ENCODE assay signal across 11 cellular contexts in the genomic region with DNA sequence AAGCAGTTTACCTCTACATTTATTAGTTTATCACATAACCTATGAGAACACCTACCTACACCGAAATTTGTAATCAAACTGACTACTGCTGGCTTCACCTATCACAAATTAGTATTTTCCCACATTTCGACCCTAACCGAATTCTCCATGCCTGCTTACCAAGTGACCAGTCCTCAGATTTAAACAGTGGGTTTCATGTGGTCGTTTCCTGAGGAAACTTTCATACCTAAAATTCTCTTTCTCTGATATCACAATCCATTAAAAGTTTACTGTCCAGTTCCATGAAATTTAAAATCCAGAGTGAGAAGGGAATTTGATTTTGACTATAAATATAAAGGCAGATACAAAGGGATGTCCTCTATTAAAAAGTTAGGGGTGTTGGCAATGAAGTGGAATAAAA. TPM values are rescaled to one million over a fixed set of nuclear protein-coding genes. Genes with fewer than 3 reads are reported as not detected.
DNase-seq lines count a peak whose midpoint lies in the region; TF ChIP-seq lines count a peak whose summit lies in the region.
"Had no signal": no experiment of that assay in that cellular context is flagged by ENCODE, and none has a peak within 500 bp of the region (broad histone marks: within the 10 kb centered on the region; RNA-seq: fewer than 3 reads in every experiment).

No MANE protein-coding gene starts in this region.

- H3K4me1 ChIP-seq in SJSA1 (replicated peaks) (peaks cover 57% of the 10 kb centered on the region), parathyroid adenoma (peaks cover 18% of the 10 kb centered on the region), Karpas-422 (ENCODE audit: low read length) (no peaks in the 10 kb centered on the region)
- H3K4me1 ChIP-seq: BLaER1 had no signal

- H3K9ac ChIP-seq in parathyroid adenoma (peak overlapping the region; percentile 0), Karpas-422 (ENCODE audit: low read length) (no peak overlapping the region)
- H3K9ac ChIP-seq: BLaER1 had no signal

- POLR2A ChIA-PET in activated CD4-positive, alpha-beta memory T cell treated with anti-CD3 and anti-CD28 coated beads, Interleukin-2, amount 10 ng/mL, durations not matched to agents 7 days and 5 days (lab: Charles Lee), result no interaction called here

- H3K36me3 ChIP-seq in SJSA1 (peaks cover 8% of the 10 kb centered on the region), parathyroid adenoma (ENCODE audit: control insufficient read depth, insufficient read depth, low read length) (no peaks in the 10 kb centered on the region), Karpas-422 (ENCODE audit: insufficient read depth, low read length) (no peaks in the 10 kb centered on the region)
- H3K36me3 ChIP-seq: BLaER1 had no signal

- no peaks in the 10 kb centered on the region for H3K36me3 Mint-ChIP-seq in activated CD4-positive, alpha-beta memory T cell treated with anti-CD3 and anti-CD28 coated beads, Interleukin-2, amount 10 ng/mL, durations not matched to agents 7 days and 5 days (ENCODE audit: low read depth)
- peaks cover 0 to 4% (median 4%) of the 10 kb centered on the region in 3 donors for H3K36me3 Mint-ChIP-seq in immature natural killer cell

- H3K27ac ChIP-seq in SJSA1 (peak overlapping the region; percentile 83), parathyroid adenoma (peak overlapping the region; percentile 92), Karpas-422 (ENCODE audit: low read length) (no peak overlapping the region)
- H3K27ac ChIP-seq: BLaER1 had no signal

- H3K27ac Mint-ChIP-seq in activated CD4-positive, alpha-beta memory T cell treated with anti-CD3 and anti-CD28 coated beads, Interleukin-2, amount 10 ng/mL, durations not matched to agents 7 days and 5 days, result no peak overlapping the region
- no peak overlapping the region for H3K27ac Mint-ChIP-seq in immature natural killer cell

- H3K27me3 Mint-ChIP-seq in activated CD4-positive, alpha-beta memory T cell treated with anti-CD3 and anti-CD28 coated beads, Interleukin-2, amount 10 ng/mL, durations not matched to agents 7 days and 5 days, result peaks cover 49% of the 10 kb centered on the region
- H3K27me3 Mint-ChIP-seq in immature natural killer cell (ENCODE audit: low read depth in 3 of 3), result peaks cover 12 to 19% (median 12%) of the 10 kb centered on the region in 3 donors

- no peak for DNase-seq in AG09309 (ENCODE audit: low read depth)
- no peak for DNase-seq in SJSA1 (ENCODE audit: low read depth in 1 of 2, low spot score in 2 of 2)
- DNase-seq in fibroblast of mammary gland (ENCODE audit: low read depth), result no peak
- no peak for DNase-seq in COR-L47 (lab: John Stamatoyannopoulos, UW)
- DNase-seq in activated CD4-positive, alpha-beta memory T cell treated with anti-CD3 and anti-CD28 coated beads, Interleukin-2, amount 10 ng/mL, durations not matched to agents 7 days and 5 days, result no peak
- no peak for DNase-seq in immature natural killer cell
- DNase-seq in Karpas-422, result no peak
- DNase-seq: activated CD4-positive, CD25-positive, alpha-beta regulatory T cell treated with anti-CD3 and anti-CD28 coated beads, Interleukin-2, amount 50 U/mL, for 72 hours; NCI-H1436 treated with DMSO at 0.1 percent for 48 hours had no signal

- TF ChIP-seq CTCF in AG09309 (IDR thresholded peaks at IDR 0.05; ENCODE audit: control insufficient read depth, insufficient read depth, low read depth, low read length, missing control alignments) (no peak), fibroblast of mammary gland (conservative IDR thresholded peaks at IDR 0.05; ENCODE audit: control insufficient read depth, insufficient read depth, low read depth, low read length) (no peak), parathyroid adenoma (IDR thresholded peaks at IDR 0.05) (no peak)

- H3K4me3 ChIP-seq in AG09309 (ENCODE audit: control insufficient read depth, low read depth, low read length), result peak overlapping the region; percentile 70
- H3K4me3 ChIP-seq in SJSA1, result peak overlapping the region; percentile 83
- H3K4me3 ChIP-seq in fibroblast of mammary gland (ENCODE audit: control insufficient read depth, low read depth, low read length), result peak overlapping the region; percentile 87
- H3K4me3 ChIP-seq in parathyroid adenoma (ENCODE audit: low read depth, low read length), result peak overlapping the region; percentile 78
- no peak overlapping the region for H3K4me3 ChIP-seq in Karpas-422 (ENCODE audit: low read length)
- H3K4me3 ChIP-seq: BLaER1 had no signal

- peak overlapping the region; percentile 87 for H2AFZ ChIP-seq in parathyroid adenoma
- H2AFZ ChIP-seq in Karpas-422 (ENCODE audit: low read length), result no peak overlapping the region

- no peak overlapping the region for H3K4me3 Mint-ChIP-seq in activated CD4-positive, alpha-beta memory T cell treated with anti-CD3 and anti-CD28 coated beads, Interleukin-2, amount 10 ng/mL, durations not matched to agents 7 days and 5 days
- H3K4me3 Mint-ChIP-seq in immature natural killer cell, result no peak overlapping the region

- peak overlapping the region; percentile 70 for H3K4me2 ChIP-seq in parathyroid adenoma (ENCODE audit: low read length)
- H3K4me2 ChIP-seq in Karpas-422 (ENCODE audit: low read depth, low read length, poor library complexity, severe bottlenecking), result no peak overlapping the region
- H3K4me2 ChIP-seq: BLaER1 had no signal

- peaks cover 16% of the 10 kb centered on the region for H3K4me1 Mint-ChIP-seq in activated CD4-positive, alpha-beta memory T cell treated with anti-CD3 and anti-CD28 coated beads, Interleukin-2, amount 10 ng/mL, durations not matched to agents 7 days and 5 days
- peaks cover 4 to 16% of the 10 kb centered on the region in 2 donors for H3K4me1 Mint-ChIP-seq in immature natural killer cell

- no peaks in the 10 kb centered on the region for H4K20me1 ChIP-seq in Karpas-422 (ENCODE audit: insufficient read depth, low read depth, low read length)
- H4K20me1 ChIP-seq: BLaER1 had no signal

- peaks cover 7% of the 10 kb centered on the region for H3K79me2 ChIP-seq in parathyroid adenoma
- no peaks in the 10 kb centered on the region for H3K79me2 ChIP-seq in Karpas-422 (ENCODE audit: low read length)

- CTCF ChIA-PET in activated CD4-positive, alpha-beta memory T cell treated with anti-CD3 and anti-CD28 coated beads, Interleukin-2, amount 10 ng/mL, durations not matched to agents 7 days and 5 days (lab: Charles Lee), result no interaction called here

- H3K27me3 ChIP-seq in SJSA1 (replicated peaks), result no peaks in the 10 kb centered on the region
- no peaks in the 10 kb centered on the region for H3K27me3 ChIP-seq in parathyroid adenoma (ENCODE audit: control insufficient read depth, insufficient read depth, low read length)
- no peaks in the 10 kb centered on the region for H3K27me3 ChIP-seq in Karpas-422 (ENCODE audit: low read length)
- H3K27me3 ChIP-seq: BLaER1 had no signal

- no peaks in the 10 kb centered on the region for H3K9me3 Mint-ChIP-seq in activated CD4-positive, alpha-beta memory T cell treated with anti-CD3 and anti-CD28 coated beads, Interleukin-2, amount 10 ng/mL, durations not matched to agents 7 days and 5 days
- H3K9me3 Mint-ChIP-seq in immature natural killer cell, result peaks cover 0 to 17% (median 8%) of the 10 kb centered on the region in 6 donors

- H3K9me2 ChIP-seq in Karpas-422 (replicated peaks; ENCODE audit: insufficient read depth, low read length), result no peaks in the 10 kb centered on the region

- H3K9me3 ChIP-seq in SJSA1 (replicated peaks) (no peaks in the 10 kb centered on the region), parathyroid adenoma (ENCODE audit: control insufficient read depth, low read length) (no peaks in the 10 kb centered on the region), Karpas-422 (ENCODE audit: low read length) (no peaks in the 10 kb centered on the region)

RNA-seq across cellular contexts. Expression of a gene that starts 1.9 kb away (rescaled TPM):
- 109 and 129 TPM in 2 replicates for total RNA-seq in SJSA1 (2014; rRNA removed; shearing (Covaris generic))
- 1 to 10 TPM in 1 of 2 experiments, under 1 TPM in 1; 0.53 to 1.1 TPM for total RNA-seq in activated CD4-positive, alpha-beta memory T cell treated with anti-CD3 and anti-CD28 coated beads, Interleukin-2, amount 10 ng/mL, durations not matched to agents 7 days and 5 days
- polyA plus RNA-seq in immature natural killer cell, result not detected
- not detected in 2 replicates for total RNA-seq in Karpas-422 (2014; rRNA removed; shearing (Covaris generic); ENCODE audit: low replicate concordance)

Comparison
In these comparisons a context has a peak if more than half of its experiments do, and no peak if none do; other contexts are left out.
1. RNA of a gene that starts 1.9 kb away (total RNA-seq): 109 to 129 TPM in SJSA1; 0.53 to 1.1 TPM in activated CD4-positive, alpha-beta memory T cell treated with anti-CD3 and anti-CD28 coated beads, Interleukin-2, amount 10 ng/mL, durations not matched to agents 7 days and 5 days and not detected in Karpas-422; every median in the first group is over 10 times any median in the second.